9 cellular contexts compared by ENCODE assay signal in genomic region chr18:3998698-3999333, GRCh38.
DNase-seq lines count a peak whose midpoint lies in the region; ATAC-seq and TF ChIP-seq lines count a peak whose summit lies in the region.
"Had no signal": no experiment of that assay in that cellular context is flagged by ENCODE, and none has a peak within 500 bp of the region (broad histone marks: within the 10 kb centered on the region; RNA-seq: fewer than 3 reads in every experiment).

No MANE protein-coding gene starts in this region.

- DNase-seq in HFFc6, result peak; percentile 54
- DNase-seq in SKM-1 (lab: John Stamatoyannopoulos, UW; ENCODE audit: unreplicated experiment), result peak; percentile 12
- peak; percentile 21 for DNase-seq in foreskin melanocyte
- DNase-seq in testis, result peak; percentile 54
- DNase-seq in UCSD-AML1 (lab: John Stamatoyannopoulos, UW; ENCODE audit: unreplicated experiment), result no peak

- H3K4me3 Mint-ChIP-seq in HFFc6, result no peak overlapping the region

- no peaks in the 10 kb centered on the region for H3K9me2 ChIP-seq in DOHH2 (replicated peaks; ENCODE audit: control insufficient read depth, low read length)

- no peak overlapping the region for H3K27ac Mint-ChIP-seq in HFFc6

- H3K9me3 ChIP-seq in DOHH2 (ENCODE audit: control insufficient read depth, insufficient read depth, low read length) (no peaks in the 10 kb centered on the region), testis (no peaks in the 10 kb centered on the region)

- no peaks in the 10 kb centered on the region for H3K27me3 Mint-ChIP-seq in HFFc6 (ENCODE audit: insufficient read depth)

- no peaks in the 10 kb centered on the region for H3K79me2 ChIP-seq in DOHH2 (ENCODE audit: control insufficient read depth, low read length)

- H3K27me3 ChIP-seq in DOHH2 (ENCODE audit: control insufficient read depth, low read length) (no peaks in the 10 kb centered on the region; the same call in 1 of the 2 replicates), testis (no peaks in the 10 kb centered on the region)

- H3K4me1 ChIP-seq in DOHH2 (ENCODE audit: control insufficient read depth, low read length) (no peaks in the 10 kb centered on the region), testis (no peaks in the 10 kb centered on the region)

- peak; percentile 53 for TF ChIP-seq CTCF in DOHH2 (IDR thresholded peaks at IDR 0.05; ENCODE audit: low read depth, low read length, poor library complexity, severe bottlenecking)
- TF ChIP-seq CTCF in HFFc6 (IDR thresholded peaks at IDR 0.05), result peak; percentile 93
- TF ChIP-seq CTCF in testis (IDR thresholded peaks at IDR 0.05), result peak; percentile 54 to 70 (median 64)

- no peaks in the 10 kb centered on the region for H4K20me1 ChIP-seq in DOHH2 (ENCODE audit: control insufficient read depth, insufficient read depth, low read depth, low read length)

- H3K36me3 ChIP-seq in DOHH2 (ENCODE audit: control insufficient read depth, low read length) (no peaks in the 10 kb centered on the region), testis (ENCODE audit: low read depth, missing control alignments) (no peaks in the 10 kb centered on the region)

- no peaks in the 10 kb centered on the region for H3K9me3 Mint-ChIP-seq in HFFc6

- intact Hi-C loops in testis (cut with DNase I; ENCODE audit: low total_unique reads), result no loop called here

- no peaks in the 10 kb centered on the region for H3K36me3 Mint-ChIP-seq in HFFc6 (ENCODE audit: low read depth)

- no peaks in the 10 kb centered on the region for H3F3A ChIP-seq in DOHH2 (ENCODE audit: control insufficient read depth, insufficient read depth)

- H3K4me2 ChIP-seq in DOHH2 (ENCODE audit: low read length), result no peak overlapping the region

- ATAC-seq in HG03280 (IDR thresholded peaks at IDR 0.05; ENCODE audit: unreplicated experiment) (no peak), HG02970 (IDR thresholded peaks at IDR 0.05; ENCODE audit: low FRiP score, unreplicated experiment) (no peak)

- H3K4me3 ChIP-seq in DOHH2 (ENCODE audit: low read length), result no peak overlapping the region
- no peak overlapping the region for H3K4me3 ChIP-seq in testis
- H3K4me3 ChIP-seq: skin epidermis had no signal

- H3K4me1 Mint-ChIP-seq in HFFc6 (ENCODE audit: low read depth), result peaks cover 14% of the 10 kb centered on the region

- H3K27ac ChIP-seq in DOHH2 (ENCODE audit: low read depth, low read length) (no peak overlapping the region), testis (no peak overlapping the region)
- H3K27ac ChIP-seq: skin epidermis had no signal

- WGBS in testis, 2 donors, result 43 to 44% methylated on average over 4 of the region's 4 CpGs

- no peak for TF ChIP-seq POLR2A in testis (IDR thresholded peaks at IDR 0.05)
